10 cellular contexts compared by ENCODE assay signal in genomic region chr2:161223139-161223732, GRCh38.
DNase-seq lines count a peak whose midpoint lies in the region; ATAC-seq and TF ChIP-seq lines count a peak whose summit lies in the region.
"Had no signal": no experiment of that assay in that cellular context is flagged by ENCODE, and none has a peak within 500 bp of the region (broad histone marks: within the 10 kb centered on the region; RNA-seq: fewer than 3 reads in every experiment).

No MANE protein-coding gene starts in this region.

- ATAC-seq in HG03039 (IDR thresholded peaks at IDR 0.05; ENCODE audit: unreplicated experiment): peak; percentile 51

- H3K4me1 Mint-ChIP-seq in endodermal cell (peaks cover 8% of the 10 kb centered on the region), osteocyte (ENCODE audit: unreplicated experiment) (no peaks in the 10 kb centered on the region)

- H3K27me3 ChIP-seq in OCI-LY3 (ENCODE audit: low read depth, low read length) (no peaks in the 10 kb centered on the region), endodermal cell (ENCODE audit: control insufficient read depth, insufficient read depth, low read length, poor library complexity, severe bottlenecking) (no peaks in the 10 kb centered on the region)

- TF ChIP-seq CTCF in 22Rv1 (IDR thresholded peaks at IDR 0.05): peak; percentile 63
- TF ChIP-seq CTCF in OCI-LY3 (IDR thresholded peaks at IDR 0.05; ENCODE audit: low read depth, low read length): peak; percentile 71
- TF ChIP-seq CTCF in endodermal cell (conservative IDR thresholded peaks at IDR 0.05): peak; percentile 84
- peak; percentile 69 for TF ChIP-seq CTCF in osteocyte (IDR thresholded peaks at IDR 0.05)

- H2AFZ ChIP-seq in OCI-LY3 (ENCODE audit: low read depth, low read length): no peak overlapping the region

- H3K9ac ChIP-seq in OCI-LY3 (ENCODE audit: low read length) (no peak overlapping the region), endodermal cell (ENCODE audit: extremely low read depth, low read length, poor library complexity, severe bottlenecking) (no peak overlapping the region)

- H3K4me1 ChIP-seq in OCI-LY3 (ENCODE audit: low read length) (peaks cover 16% of the 10 kb centered on the region), endodermal cell (ENCODE audit: control insufficient read depth, insufficient read depth, low read length) (no peaks in the 10 kb centered on the region)

- H3K9me3 ChIP-seq in OCI-LY3 (ENCODE audit: insufficient read depth, low read length) (no peaks in the 10 kb centered on the region), endodermal cell (ENCODE audit: control insufficient read depth, low read length) (no peaks in the 10 kb centered on the region)

- in situ Hi-C loops in G401 (cut with HindIII; ENCODE audit: low sequenced_read_pairs): no loop called here

- H3K27me3 Mint-ChIP-seq in endodermal cell (ENCODE audit: insufficient read depth) (no peaks in the 10 kb centered on the region), osteocyte (ENCODE audit: unreplicated experiment) (no peaks in the 10 kb centered on the region)
- H3K27me3 Mint-ChIP-seq: dendritic cell treated with granulocyte-macrophage colony-stimulating factor and Interleukin-4, amounts not matched to agents 40 ng/mL and 50 ng/mL, for 4 days; stimulated activated naive CD8-positive, alpha-beta T cell treated with anti-CD3 and anti-CD28 coated beads, Interleukin-15, Interleukin-2, amounts not matched to agents 100 ng/mL and 50 ng/mL, for 24 hours had no signal

- H3K9me3 Mint-ChIP-seq in endodermal cell (no peaks in the 10 kb centered on the region), osteocyte (ENCODE audit: unreplicated experiment) (no peaks in the 10 kb centered on the region)
- H3K9me3 Mint-ChIP-seq: dendritic cell treated with granulocyte-macrophage colony-stimulating factor and Interleukin-4, amounts not matched to agents 40 ng/mL and 50 ng/mL, for 4 days; stimulated activated naive CD8-positive, alpha-beta T cell treated with anti-CD3 and anti-CD28 coated beads, Interleukin-15, Interleukin-2, amounts not matched to agents 100 ng/mL and 50 ng/mL, for 24 hours had no signal

- H3K4me3 Mint-ChIP-seq in endodermal cell (no peak overlapping the region), osteocyte (ENCODE audit: unreplicated experiment) (no peak overlapping the region)
- H3K4me3 Mint-ChIP-seq: dendritic cell treated with granulocyte-macrophage colony-stimulating factor and Interleukin-4, amounts not matched to agents 40 ng/mL and 50 ng/mL, for 4 days; stimulated activated naive CD8-positive, alpha-beta T cell treated with anti-CD3 and anti-CD28 coated beads, Interleukin-15, Interleukin-2, amounts not matched to agents 100 ng/mL and 50 ng/mL, for 24 hours had no signal

- H3K27ac Mint-ChIP-seq in endodermal cell (no peak overlapping the region), osteocyte (ENCODE audit: unreplicated experiment) (no peak overlapping the region)
- H3K27ac Mint-ChIP-seq: dendritic cell treated with granulocyte-macrophage colony-stimulating factor and Interleukin-4, amounts not matched to agents 40 ng/mL and 50 ng/mL, for 4 days; stimulated activated naive CD8-positive, alpha-beta T cell treated with anti-CD3 and anti-CD28 coated beads, Interleukin-15, Interleukin-2, amounts not matched to agents 100 ng/mL and 50 ng/mL, for 24 hours had no signal

- peaks cover 8% of the 10 kb centered on the region; the same call in 1 of the 2 replicates for H4K20me1 ChIP-seq in OCI-LY3 (ENCODE audit: insufficient read depth, low read length)

- no peak overlapping the region for H3K27ac ChIP-seq in 22Rv1
- no peak overlapping the region for H3K27ac ChIP-seq in OCI-LY3 (ENCODE audit: low read length)
- no peak overlapping the region for H3K27ac ChIP-seq in endodermal cell (ENCODE audit: low read depth, low read length)

- H3K36me3 ChIP-seq in OCI-LY3 (replicated peaks; ENCODE audit: low read depth, low read length) (peaks cover 38% of the 10 kb centered on the region), endodermal cell (ENCODE audit: control insufficient read depth, insufficient read depth, low read length) (peaks cover 10% of the 10 kb centered on the region)

- no peaks in the 10 kb centered on the region for H3K79me2 ChIP-seq in OCI-LY3 (ENCODE audit: low read length)

- H3K36me3 Mint-ChIP-seq in endodermal cell (ENCODE audit: low read depth): peaks cover 6% of the 10 kb centered on the region
- H3K36me3 Mint-ChIP-seq in osteocyte (ENCODE audit: unreplicated experiment): peaks cover 26% of the 10 kb centered on the region

- DNase-seq in G401 (ENCODE audit: low spot score) (peak; percentile 63), endodermal cell (no peak), osteocyte (ENCODE audit: extremely low spot score, unreplicated experiment) (no peak), activated T-cell treated with anti-CD3 and anti-CD28 coated beads for 4 hours (no peak), islet precursor cell (no peak)

- no peak overlapping the region for H3K4me3 ChIP-seq in OCI-LY3 (ENCODE audit: low read length)
- H3K4me3 ChIP-seq in endodermal cell (ENCODE audit: low read length): no peak overlapping the region

- 59% methylated on average over 3 of the region's 3 CpGs; no CpG with 5 or more reads in 1 of the 2 experiments for WGBS in endodermal cell (ENCODE audit: insufficient coverage in 1 of 2, insufficient read length in 1 of 2), 2 experiments

- H3K4me2 ChIP-seq in OCI-LY3 (ENCODE audit: low read length): no peak overlapping the region
